Comparison of ENCODE assay signal across 15 cellular contexts in genomic region chr10:60312818-60313588, GRCh38.
DNase-seq lines count a peak whose midpoint lies in the region; ATAC-seq, FAIRE-seq and TF ChIP-seq lines count a peak whose summit lies in the region.
"Had no signal": no experiment of that assay in that cellular context is flagged by ENCODE, and none has a peak within 500 bp of the region (broad histone marks: within the 10 kb centered on the region; RNA-seq: fewer than 3 reads in every experiment).

No MANE protein-coding gene starts in this region.

- in situ Hi-C loops in K562 (cut with MboI), result no loop called here

- peak in 1 of 2 experiments; percentile 27; a peak in 2 of 4 replicates for TF ChIP-seq RAD21 in K562 (CRISPR knock-in tag; conservative IDR thresholded peaks at IDR 0.05 in 1 of 2, IDR thresholded peaks at IDR 0.05 in 1 of 2)

- H3K79me2 ChIP-seq in K562 (ENCODE audit: control insufficient read depth, insufficient read depth, low read length), result no peaks in the 10 kb centered on the region

- H3K4me1 Mint-ChIP-seq in T-helper 17 cell, result peaks cover 13% of the 10 kb centered on the region

- WGBS in K562 (ENCODE audit: insufficient coverage, low coverage, missing lambda C conversion rate), result 2% methylated on average over 6 of the region's 6 CpGs

- FAIRE-seq in K562 (lab: Jason Lieb, UNC), result peak; percentile 88

- H3K4me3 Mint-ChIP-seq in T-helper 17 cell, result no peak overlapping the region
- H3K4me3 Mint-ChIP-seq: activated CD8-positive, alpha-beta T cell treated with anti-CD3 and anti-CD28 coated beads, Interleukin-2, amount 10 ng/mL, durations not matched to agents 7 days and 5 days; T-helper 1 cell treated with Interleukin-12 subunit alpha and Interleukin-12 subunit beta and Interleukin-4 antibody, amounts not matched to agents 30 μg/mL and 1 μg/mL, for 36 hours had no signal

- peak; percentile 94 for TF ChIP-seq EP300 in K562 (IDR thresholded peaks at IDR 0.05; ENCODE audit: low read length)

- no peak overlapping the region for H3K27ac Mint-ChIP-seq in T-helper 17 cell
- H3K27ac Mint-ChIP-seq: activated CD8-positive, alpha-beta T cell treated with anti-CD3 and anti-CD28 coated beads, Interleukin-2, amount 10 ng/mL, durations not matched to agents 7 days and 5 days; T-helper 1 cell treated with Interleukin-12 subunit alpha and Interleukin-12 subunit beta and Interleukin-4 antibody, amounts not matched to agents 30 μg/mL and 1 μg/mL, for 36 hours had no signal

- TF ChIP-seq CTCF in K562 (IDR thresholded peaks at IDR 0.05 in 2 of 3, conservative IDR thresholded peaks at IDR 0.05 in 1 of 3; ENCODE audit: insufficient read depth in 2 of 3, low read depth in 1 of 3, low read length in 3 of 3), result no peak

- POLR2A ChIA-PET in K562 (lab: Yijun Ruan, JAX), result interaction anchor here (0.6 to 2.2 kb wide), 13 partner anchors 11 to 465 kb away, joined by 3 to 28 read pairs (median 4); partner anchors contain the start of genes CCDC6 and CDK1

- no peaks in the 10 kb centered on the region for H3K36me3 ChIP-seq in K562 (ENCODE audit: control insufficient read depth, insufficient read depth, low read length)
- H3K36me3 ChIP-seq: BLaER1, right atrium auricular region, tibial artery had no signal

- no peak overlapping the region for H3K9ac ChIP-seq in K562 (ENCODE audit: insufficient read depth in 1 of 2, low read depth in 2 of 2, low read length in 2 of 2)
- H3K9ac ChIP-seq: BLaER1 had no signal

- H3K27ac ChIP-seq in K562 (ENCODE audit: extremely low read depth, low read depth, low read length), result peak overlapping the region; percentile 85
- H3K27ac ChIP-seq: BLaER1, right atrium auricular region, tibial artery had no signal

- peaks cover 4% of the 10 kb centered on the region for H3K36me3 Mint-ChIP-seq in T-helper 17 cell (ENCODE audit: low read depth)
- H3K36me3 Mint-ChIP-seq: activated naive CD4-positive, alpha-beta T cell treated with anti-CD3 and anti-CD28 coated beads, Interleukin-2, amount 50 U/mL, for 72 hours had no signal

- no peaks in the 10 kb centered on the region for H3K9me1 ChIP-seq in K562 (ENCODE audit: control insufficient read depth, insufficient read depth, low read length)

- intact Hi-C loops in K562 (cut with micrococcal nuclease), result no loop called here

- no peaks in the 10 kb centered on the region for H3K27me3 Mint-ChIP-seq in T-helper 17 cell

- DNase-seq in AG08396 (ENCODE audit: low spot score), result peak; percentile 14
- DNase-seq in HPDE6-E6E7 (ENCODE audit: extremely low spot score), result peak; percentile 49
- DNase-seq in K562 (ENCODE audit: extremely low read depth in 1 of 4, low spot score in 3 of 4), result peak; percentile 26 to 85 (median 58)
- peak; percentile 34 for DNase-seq in kidney tubule cell (ENCODE audit: low spot score)
- no peak for DNase-seq in hypothalamus (lab: John Stamatoyannopoulos, UW)
- DNase-seq in SKM-1 (lab: John Stamatoyannopoulos, UW; ENCODE audit: unreplicated experiment), result no peak
- DNase-seq in T-helper 17 cell, result no peak
- DNase-seq: activated CD8-positive, alpha-beta T cell treated with anti-CD3 and anti-CD28 coated beads, Interleukin-2, amount 10 ng/mL, durations not matched to agents 7 days and 5 days; NCI-H2081; tibial artery had no signal

- H3K9me3 ChIP-seq in K562 (replicated peaks; ENCODE audit: control insufficient read depth, insufficient read depth, low read depth, low read length), result no peaks in the 10 kb centered on the region
- no peaks in the 10 kb centered on the region for H3K9me3 ChIP-seq in T-helper 17 cell (ENCODE audit: control insufficient read depth, low read length, poor library complexity, severe bottlenecking)
- H3K9me3 ChIP-seq: BLaER1, right atrium auricular region, tibial artery had no signal

- peak overlapping the region; percentile 61 for H2AFZ ChIP-seq in K562 (ENCODE audit: low read depth, low read length)

- no peak for TF ChIP-seq POLR2A in K562 (conservative IDR thresholded peaks at IDR 0.05)

- H3K27me3 ChIP-seq in K562 (ENCODE audit: control insufficient read depth in 2 of 2, insufficient read depth in 2 of 2, low read length in 2 of 2), result no peaks in the 10 kb centered on the region
- H3K27me3 ChIP-seq: BLaER1, right atrium auricular region, tibial artery had no signal

- peak overlapping the region; percentile 52 for H3K4me2 ChIP-seq in K562 (ENCODE audit: insufficient read depth, low read length)
- H3K4me2 ChIP-seq: BLaER1 had no signal

- no peak overlapping the region for H3K4me3 ChIP-seq in K562
- H3K4me3 ChIP-seq: BLaER1, right atrium auricular region, tibial artery had no signal

- CTCF ChIA-PET in K562 (lab: Yijun Ruan, JAX; ENCODE audit: low intra/inter-chr PET ratio), result no interaction called here

- no peaks in the 10 kb centered on the region for H4K20me1 ChIP-seq in K562 (replicated peaks; ENCODE audit: control insufficient read depth, insufficient read depth, low read length)
- H4K20me1 ChIP-seq: BLaER1 had no signal

- ATAC-seq in K562 (peak; percentile 79), GM21619 (IDR thresholded peaks at IDR 0.05; ENCODE audit: unreplicated experiment) (no peak), T-helper 17 cell (no peak)
- ATAC-seq: activated CD8-positive, alpha-beta T cell treated with anti-CD3 and anti-CD28 coated beads, Interleukin-2, amount 10 ng/mL, durations not matched to agents 7 days and 5 days had no signal

- H3K4me1 ChIP-seq in K562 (replicated peaks in 1 of 2; ENCODE audit: control insufficient read depth in 2 of 2, insufficient read depth in 2 of 2, low read length in 2 of 2), result peaks cover 11 to 59% of the 10 kb centered on the region in 2 experiments
- H3K4me1 ChIP-seq: BLaER1 had no signal

- BruUV-seq in K562 (replicated peaks; lab: Mats Ljungman, UMichigan), result no TSS peak

TF ChIP-seq in K562, 482 proteins besides CTCF, POLR2A, EP300 and RAD21 (continues in another document):
- TF ChIP-seq SMARCC2 (IDR thresholded peaks at IDR 0.05; ENCODE audit: low read depth) (peak; percentile 87), ELF4 (CRISPR knock-in tag; IDR thresholded peaks at IDR 0.05) (no peak), KLF10 (CRISPR knock-in tag; IDR thresholded peaks at IDR 0.05) (no peak), BACH1 (tag; IDR thresholded peaks at IDR 0.05) (peak; percentile 87), KAT8 (IDR thresholded peaks at IDR 0.05; ENCODE audit: low read depth) (no peak), ILF3 (IDR thresholded peaks at IDR 0.05; ENCODE audit: borderline replicate concordance) (no peak), DACH1 (IDR thresholded peaks at IDR 0.05; ENCODE audit: partially characterized antibody) (peak; percentile 66), ARID2 (IDR thresholded peaks at IDR 0.05) (no peak), SMARCE1 (IDR thresholded peaks at IDR 0.05) (peak; percentile 94), ETV1 (tag; conservative IDR thresholded peaks at IDR 0.05; ENCODE audit: low read depth) (peak; percentile 96), DPF2 (IDR thresholded peaks at IDR 0.05) (peak; percentile 97), ATF3 (IDR thresholded peaks at IDR 0.05) (peak; percentile 84), ATF3 (CRISPR knock-in tag; conservative IDR thresholded peaks at IDR 0.05) (no peak), RHOXF2B (CRISPR knock-in tag; conservative IDR thresholded peaks at IDR 0.05) (no peak), SMAD1 (IDR thresholded peaks at IDR 0.05; ENCODE audit: low read depth, low read length, partially characterized antibody) (no peak), ZBTB2 (IDR thresholded peaks at IDR 0.05) (peak; percentile 82), NFATC3 (IDR thresholded peaks at IDR 0.05) (peak; percentile 79), ZNF639 (CRISPR knock-in tag; conservative IDR thresholded peaks at IDR 0.05 in 1 of 2, IDR thresholded peaks at IDR 0.05 in 1 of 2) (peak in 1 of 2 experiments; percentile 71; a peak in 1 of 4 replicates), LCOR (CRISPR knock-in tag; IDR thresholded peaks at IDR 0.05) (no peak; the same call in 1 of the 2 replicates), ZNF584 (CRISPR knock-in tag; IDR thresholded peaks at IDR 0.05; ENCODE audit: low read depth) (peak; percentile 34; the same call in 1 of the 2 replicates), KDM5B (IDR thresholded peaks at IDR 0.05; ENCODE audit: insufficient replicate concordance, low read depth, low read length) (peak; percentile 48), ZFP1 (CRISPR knock-in tag; IDR thresholded peaks at IDR 0.05) (no peak), RFX5 (IDR thresholded peaks at IDR 0.05; ENCODE audit: low read depth, low read length) (no peak)

Comparison
In these comparisons a context has a peak if more than half of its experiments do, and no peak if none do; other contexts are left out.
1. DNase-seq: peak in AG08396 (single experiment), HPDE6-E6E7 (single experiment), K562 (4 of 4) and kidney tubule cell (single experiment); none in hypothalamus (0 of 51), SKM-1 (single experiment) and T-helper 17 cell (0 of 3).